ENCODE assay signal across 8 cellular contexts in the genomic region with DNA sequence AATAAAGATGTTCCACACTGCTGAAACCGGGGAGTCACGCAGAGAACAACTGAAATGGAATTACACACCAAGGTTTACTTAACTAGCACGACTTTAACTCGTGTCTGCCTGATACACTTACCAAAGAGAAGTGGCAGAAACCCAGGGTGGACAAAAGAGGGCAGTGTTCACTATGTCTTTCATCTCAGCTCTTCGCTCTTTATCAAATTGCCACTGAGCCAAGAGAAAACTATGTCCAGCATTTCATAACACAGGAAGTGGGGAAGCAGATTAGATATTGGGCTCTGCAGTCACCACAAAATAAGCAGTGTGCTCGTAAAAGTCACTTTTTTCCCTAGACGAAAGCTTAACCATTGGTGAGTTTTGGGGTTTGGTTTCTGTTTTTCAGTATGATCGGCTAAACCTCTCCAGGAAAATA.
DNase-seq lines count a peak whose midpoint lies in the region; ATAC-seq and TF ChIP-seq lines count a peak whose summit lies in the region.

No MANE protein-coding gene starts in this region.

- TF ChIP-seq POLR2A in upper lobe of left lung (IDR thresholded peaks at IDR 0.05) = no peak

- DNase-seq in 8988T (peak; percentile 39), GM04503 (ENCODE audit: low read depth) (peak; percentile 77), LHCN-M2 (ENCODE audit: low read depth) (peak; percentile 92), RWPE2 (ENCODE audit: low spot score) (no peak), medulla oblongata (ENCODE audit: extremely low spot score) (peak; percentile 76), upper lobe of left lung (peak in 1 of 2 donors; percentile 40)

- WGBS in upper lobe of left lung, 2 donors = 4 to 7% methylated on average over 8 of the region's 8 CpGs

- H3K27me3 ChIP-seq in RWPE2 (ENCODE audit: insufficient read depth, poor library complexity, severe bottlenecking) (no peaks in the 10 kb centered on the region), duodenal mucosa (ENCODE audit: control insufficient read depth in 1 of 2, insufficient read depth in 2 of 2, low read length in 2 of 2) (peaks cover 4 to 6% of the 10 kb centered on the region in 2 donors), upper lobe of left lung (no peaks in the 10 kb centered on the region)

- H3K27ac ChIP-seq in RWPE2 (ENCODE audit: poor library complexity, severe bottlenecking) (no peak overlapping the region), duodenal mucosa (ENCODE audit: low read depth, low read length) (no peak overlapping the region), upper lobe of left lung (peak overlapping the region in 1 of 4 donors; percentile 27)

- no peak overlapping the region for H3K9ac ChIP-seq in duodenal mucosa (ENCODE audit: low read depth in 1 of 2, low read length in 2 of 2)

- no peak for TF ChIP-seq EP300 in upper lobe of left lung (IDR thresholded peaks at IDR 0.05)

- TF ChIP-seq CTCF in RWPE2 (IDR thresholded peaks at IDR 0.05; ENCODE audit: poor library complexity, severe bottlenecking) (peak; percentile 89), upper lobe of left lung (IDR thresholded peaks at IDR 0.05) (peak; percentile 24 to 79 (median 70))

- H3K4me1 ChIP-seq in RWPE2 (ENCODE audit: insufficient read depth, poor library complexity, severe bottlenecking) (peaks cover 14% of the 10 kb centered on the region), duodenal mucosa (ENCODE audit: control insufficient read depth in 1 of 2, insufficient read depth in 2 of 2, low read length in 2 of 2) (peaks cover 19 to 20% of the 10 kb centered on the region in 2 donors), upper lobe of left lung (peaks cover 9 to 23% (median 14%) of the 10 kb centered on the region in 4 donors)

- H3K9me3 ChIP-seq in RWPE2 (ENCODE audit: severe bottlenecking) = no peaks in the 10 kb centered on the region
- H3K9me3 ChIP-seq in duodenal mucosa (ENCODE audit: control insufficient read depth in 1 of 2, low read length in 2 of 2) = no peaks in the 10 kb centered on the region
- H3K9me3 ChIP-seq in upper lobe of left lung = no peaks in the 10 kb centered on the region

- H3K4me3 ChIP-seq in RWPE2 (ENCODE audit: severe bottlenecking) (no peak overlapping the region), duodenal mucosa (ENCODE audit: low read depth in 1 of 2, low read length in 2 of 2) (peak overlapping the region; percentile 26 to 31), upper lobe of left lung (peak overlapping the region in 1 of 4 donors; percentile 5)

- H3K36me3 ChIP-seq in RWPE2 (ENCODE audit: low read depth) (no peaks in the 10 kb centered on the region), duodenal mucosa (ENCODE audit: control insufficient read depth in 1 of 2, insufficient read depth in 2 of 2, low read length in 2 of 2) (no peaks in the 10 kb centered on the region), upper lobe of left lung (no peaks in the 10 kb centered on the region)

- ATAC-seq in RWPE2 (ENCODE audit: low read depth) (peak; percentile 90), upper lobe of left lung (ENCODE audit: low FRiP score in 2 of 2) (peak; percentile 76 to 94), GM21576 (IDR thresholded peaks at IDR 0.05; ENCODE audit: unreplicated experiment) (no peak)
